25 cellular contexts compared by ENCODE assay signal in genomic region chr5:35790462-35790822, GRCh38.
DNase-seq lines count a peak whose midpoint lies in the region; ATAC-seq, FAIRE-seq and TF ChIP-seq lines count a peak whose summit lies in the region.
"Had no signal": no experiment of that assay in that cellular context is flagged by ENCODE, and none has a peak within 500 bp of the region (broad histone marks: within the 10 kb centered on the region; RNA-seq: fewer than 3 reads in every experiment).

No MANE protein-coding gene starts in this region.

- CTCF ChIA-PET in activated CD8-positive, alpha-beta T cell treated with anti-CD3 and anti-CD28 coated beads for 36 hours (lab: Charles Lee): interaction anchor here (0.8 to 2.0 kb wide), 13 partner anchors 9 to 140 kb away, joined by 3 to 6 read pairs (median 5); no protein-coding TSS in a partner anchor
- CTCF ChIA-PET in activated CD8-positive, alpha-beta T cell treated with anti-CD3 and anti-CD28 coated beads, Interleukin-2, amount 10 ng/mL, durations not matched to agents 7 days and 5 days (lab: Charles Lee): interaction anchor here (1.0 to 3.5 kb wide), 14 partner anchors 9 to 136 kb away, joined by 3 to 36 read pairs (median 5); partner anchors contain the start of gene IL7R
- CTCF ChIA-PET in CD8-positive, alpha-beta memory T cell (lab: Charles Lee): interaction anchor here (1.0 to 2.4 kb wide), 7 partner anchors 9 to 139 kb away, joined by 3 to 12 read pairs (median 5); no protein-coding TSS in a partner anchor
- CTCF ChIA-PET in activated CD4-positive, alpha-beta memory T cell treated with anti-CD3 and anti-CD28 coated beads, Interleukin-2, amount 10 ng/mL, durations not matched to agents 7 days and 5 days (lab: Charles Lee): interaction anchor here (0.7 to 4.8 kb wide), 6 partner anchors 9 to 135 kb away, joined by 3 to 25 read pairs (median 5); no protein-coding TSS in a partner anchor

- H3K27ac ChIP-seq in CD8-positive, alpha-beta memory T cell (ENCODE audit: low read depth, low read length): peak overlapping the region; percentile 27
- H3K27ac ChIP-seq: coronary artery, PC-9, upper lobe of right lung had no signal

- H3K4me1 Mint-ChIP-seq in activated CD8-positive, alpha-beta T cell treated with anti-CD3 and anti-CD28 coated beads for 36 hours (ENCODE audit: low read depth): peaks cover 88% of the 10 kb centered on the region
- H3K4me1 Mint-ChIP-seq in activated CD8-positive, alpha-beta T cell treated with anti-CD3 and anti-CD28 coated beads, Interleukin-2, amount 10 ng/mL, durations not matched to agents 7 days and 5 days (ENCODE audit: low read depth): peaks cover 79% of the 10 kb centered on the region
- peaks cover 75 to 95% (median 91%) of the 10 kb centered on the region in 3 donors for H3K4me1 Mint-ChIP-seq in CD8-positive, alpha-beta memory T cell
- peaks cover 86% of the 10 kb centered on the region for H3K4me1 Mint-ChIP-seq in activated CD4-positive, alpha-beta memory T cell treated with anti-CD3 and anti-CD28 coated beads, Interleukin-2, amount 10 ng/mL, durations not matched to agents 7 days and 5 days
- H3K4me1 Mint-ChIP-seq: naive B cell had no signal

- H3K4me3 Mint-ChIP-seq in activated CD8-positive, alpha-beta T cell treated with anti-CD3 and anti-CD28 coated beads for 36 hours: no peak overlapping the region
- no peak overlapping the region for H3K4me3 Mint-ChIP-seq in activated CD8-positive, alpha-beta T cell treated with anti-CD3 and anti-CD28 coated beads, Interleukin-2, amount 10 ng/mL, durations not matched to agents 7 days and 5 days
- H3K4me3 Mint-ChIP-seq in CD8-positive, alpha-beta memory T cell: peak overlapping the region in 6 of 7 donors; percentile 27 to 75 (median 48)
- H3K4me3 Mint-ChIP-seq in activated CD4-positive, alpha-beta memory T cell treated with anti-CD3 and anti-CD28 coated beads, Interleukin-2, amount 10 ng/mL, durations not matched to agents 7 days and 5 days: no peak overlapping the region
- H3K4me3 Mint-ChIP-seq: naive B cell had no signal

- peaks cover 77% of the 10 kb centered on the region for H3K4me1 ChIP-seq in CD8-positive, alpha-beta memory T cell (ENCODE audit: insufficient read depth, low read length)
- H3K4me1 ChIP-seq: BE2C, Caco-2, upper lobe of right lung had no signal

- POLR2A ChIA-PET in activated CD8-positive, alpha-beta T cell treated with anti-CD3 and anti-CD28 coated beads for 36 hours (lab: Charles Lee): interaction anchor here (1.1 to 15.3 kb wide), 3 partner anchors 19 to 64 kb away, joined by 6 to 253 read pairs (median 7); partner anchors contain the start of gene IL7R
- POLR2A ChIA-PET in activated CD8-positive, alpha-beta T cell treated with anti-CD3 and anti-CD28 coated beads, Interleukin-2, amount 10 ng/mL, durations not matched to agents 7 days and 5 days (lab: Charles Lee): interaction anchor here (0.6 to 0.7 kb wide), 3 partner anchors 65 to 861 kb away, joined by 3 read pairs; no protein-coding TSS in a partner anchor
- POLR2A ChIA-PET in CD8-positive, alpha-beta memory T cell (lab: Charles Lee): interaction anchor here (0.9 to 1.5 kb wide), 5 partner anchors 10 to 91 kb away, joined by 3 to 7 read pairs (median 5); no protein-coding TSS in a partner anchor
- POLR2A ChIA-PET in activated CD4-positive, alpha-beta memory T cell treated with anti-CD3 and anti-CD28 coated beads, Interleukin-2, amount 10 ng/mL, durations not matched to agents 7 days and 5 days (lab: Charles Lee): interaction anchor here (0.8 to 5.5 kb wide), 13 partner anchors 9 to 173 kb away, joined by 3 to 51 read pairs (median 5); partner anchors contain the start of genes IL7R and SPEF2

- no peaks in the 10 kb centered on the region for H3K9me3 ChIP-seq in CD8-positive, alpha-beta memory T cell (ENCODE audit: low read length)
- H3K9me3 ChIP-seq: BE2C, Caco-2, upper lobe of right lung had no signal

- H3K36me3 Mint-ChIP-seq in activated CD8-positive, alpha-beta T cell treated with anti-CD3 and anti-CD28 coated beads for 36 hours (ENCODE audit: low read depth): peaks cover 19% of the 10 kb centered on the region
- peaks cover 2% of the 10 kb centered on the region for H3K36me3 Mint-ChIP-seq in activated CD8-positive, alpha-beta T cell treated with anti-CD3 and anti-CD28 coated beads, Interleukin-2, amount 10 ng/mL, durations not matched to agents 7 days and 5 days (ENCODE audit: low read depth)
- H3K36me3 Mint-ChIP-seq in CD8-positive, alpha-beta memory T cell: peaks cover 0 to 15% (median 0%) of the 10 kb centered on the region in 3 donors
- H3K36me3 Mint-ChIP-seq in activated CD4-positive, alpha-beta memory T cell treated with anti-CD3 and anti-CD28 coated beads, Interleukin-2, amount 10 ng/mL, durations not matched to agents 7 days and 5 days (ENCODE audit: low read depth): peaks cover 13% of the 10 kb centered on the region
- H3K36me3 Mint-ChIP-seq: naive B cell had no signal

- no peaks in the 10 kb centered on the region for H3K27me3 ChIP-seq in CD8-positive, alpha-beta memory T cell (ENCODE audit: insufficient read depth, low read length, poor library complexity, severe bottlenecking)
- H3K27me3 ChIP-seq: BE2C, upper lobe of right lung had no signal

- no peaks in the 10 kb centered on the region for H3K9me3 Mint-ChIP-seq in activated CD8-positive, alpha-beta T cell treated with anti-CD3 and anti-CD28 coated beads for 36 hours
- peaks cover 4% of the 10 kb centered on the region for H3K9me3 Mint-ChIP-seq in activated CD8-positive, alpha-beta T cell treated with anti-CD3 and anti-CD28 coated beads, Interleukin-2, amount 10 ng/mL, durations not matched to agents 7 days and 5 days (ENCODE audit: insufficient read depth)
- no peaks in the 10 kb centered on the region for H3K9me3 Mint-ChIP-seq in CD8-positive, alpha-beta memory T cell
- no peaks in the 10 kb centered on the region for H3K9me3 Mint-ChIP-seq in activated CD4-positive, alpha-beta memory T cell treated with anti-CD3 and anti-CD28 coated beads, Interleukin-2, amount 10 ng/mL, durations not matched to agents 7 days and 5 days
- H3K9me3 Mint-ChIP-seq: naive B cell had no signal

- no peaks in the 10 kb centered on the region for H3K27me3 Mint-ChIP-seq in activated CD8-positive, alpha-beta T cell treated with anti-CD3 and anti-CD28 coated beads for 36 hours
- H3K27me3 Mint-ChIP-seq in activated CD8-positive, alpha-beta T cell treated with anti-CD3 and anti-CD28 coated beads, Interleukin-2, amount 10 ng/mL, durations not matched to agents 7 days and 5 days (ENCODE audit: low read depth): no peaks in the 10 kb centered on the region
- peaks cover 0 to 2% of the 10 kb centered on the region in 2 donors for H3K27me3 Mint-ChIP-seq in CD8-positive, alpha-beta memory T cell
- no peaks in the 10 kb centered on the region for H3K27me3 Mint-ChIP-seq in activated CD4-positive, alpha-beta memory T cell treated with anti-CD3 and anti-CD28 coated beads, Interleukin-2, amount 10 ng/mL, durations not matched to agents 7 days and 5 days
- H3K27me3 Mint-ChIP-seq: naive B cell had no signal

- H3K27ac Mint-ChIP-seq in activated CD8-positive, alpha-beta T cell treated with anti-CD3 and anti-CD28 coated beads for 36 hours: peak overlapping the region; percentile 71
- H3K27ac Mint-ChIP-seq in activated CD8-positive, alpha-beta T cell treated with anti-CD3 and anti-CD28 coated beads, Interleukin-2, amount 10 ng/mL, durations not matched to agents 7 days and 5 days: no peak overlapping the region
- peak overlapping the region in 7 of 8 donors; percentile 42 to 83 (median 76) for H3K27ac Mint-ChIP-seq in CD8-positive, alpha-beta memory T cell
- peak overlapping the region; percentile 13 for H3K27ac Mint-ChIP-seq in activated CD4-positive, alpha-beta memory T cell treated with anti-CD3 and anti-CD28 coated beads, Interleukin-2, amount 10 ng/mL, durations not matched to agents 7 days and 5 days
- H3K27ac Mint-ChIP-seq: naive B cell had no signal

- no peaks in the 10 kb centered on the region for H3K36me3 ChIP-seq in CD8-positive, alpha-beta memory T cell (ENCODE audit: insufficient read depth, low read length)
- H3K36me3 ChIP-seq: BE2C, upper lobe of right lung had no signal

- intact Hi-C loops in activated CD8-positive, alpha-beta T cell treated with anti-CD3 and anti-CD28 coated beads for 36 hours (cut with micrococcal nuclease): no loop called here

- no peak for ATAC-seq in activated CD8-positive, alpha-beta T cell treated with anti-CD3 and anti-CD28 coated beads for 36 hours
- ATAC-seq in activated CD8-positive, alpha-beta T cell treated with anti-CD3 and anti-CD28 coated beads, Interleukin-2, amount 10 ng/mL, durations not matched to agents 7 days and 5 days: no peak
- no peak for ATAC-seq in HG03565 (IDR thresholded peaks at IDR 0.05; ENCODE audit: unreplicated experiment)
- ATAC-seq: left ventricle myocardium superior, upper lobe of right lung had no signal

- TF ChIP-seq CTCF in activated CD8-positive, alpha-beta T cell treated with anti-CD3 and anti-CD28 coated beads for 36 hours (IDR thresholded peaks at IDR 0.05): no peak

- no peak for DNase-seq in activated CD8-positive, alpha-beta T cell treated with anti-CD3 and anti-CD28 coated beads for 36 hours
- DNase-seq in activated CD8-positive, alpha-beta T cell treated with anti-CD3 and anti-CD28 coated beads, Interleukin-2, amount 10 ng/mL, durations not matched to agents 7 days and 5 days: no peak
- no peak for DNase-seq in CD8-positive, alpha-beta memory T cell
- no peak for DNase-seq in activated CD4-positive, alpha-beta memory T cell treated with anti-CD3 and anti-CD28 coated beads, Interleukin-2, amount 10 ng/mL, durations not matched to agents 7 days and 5 days
- DNase-seq in kidney glomerular epithelial cell (lab: John Stamatoyannopoulos, UW) (no peak), NCI-H748 (lab: John Stamatoyannopoulos, UW; ENCODE audit: unreplicated experiment) (no peak)
- DNase-seq: activated CD4-positive, alpha-beta T cell treated with anti-CD3 and anti-CD28 coated beads, Interleukin-2, amount 50 U/mL, for 1 hour; amygdala; BE2C; Caco-2; DMS79 treated with DMSO at 0.1 percent for 48 hours; left ventricle myocardium superior; naive B cell; NCI-H1694; NCI-H510A; occipital lobe; PC-9; Right ventricle myocardium superior; substantia nigra; upper lobe of right lung had no signal

- peak; percentile 21 for FAIRE-seq in endometrium (lab: Jason Lieb, UNC)
- FAIRE-seq: bronchial epithelial cell, GM18507 had no signal

- no peak overlapping the region for H3K4me3 ChIP-seq in CD8-positive, alpha-beta memory T cell (ENCODE audit: low read length)
- H3K4me3 ChIP-seq: coronary artery, PC-9, upper lobe of right lung had no signal

Comparison
In these comparisons a context has a peak if more than half of its experiments do, and no peak if none do; other contexts are left out.
1. H3K4me3 Mint-ChIP-seq: peak in CD8-positive, alpha-beta memory T cell (6 of 7); none in activated CD8-positive, alpha-beta T cell treated with anti-CD3 and anti-CD28 coated beads for 36 hours (single experiment), activated CD8-positive, alpha-beta T cell treated with anti-CD3 and anti-CD28 coated beads, Interleukin-2, amount 10 ng/mL, durations not matched to agents 7 days and 5 days (single experiment) and activated CD4-positive, alpha-beta memory T cell treated with anti-CD3 and anti-CD28 coated beads, Interleukin-2, amount 10 ng/mL, durations not matched to agents 7 days and 5 days (single experiment).